ENCODE assay signal across 16 cellular contexts in the genomic region with DNA sequence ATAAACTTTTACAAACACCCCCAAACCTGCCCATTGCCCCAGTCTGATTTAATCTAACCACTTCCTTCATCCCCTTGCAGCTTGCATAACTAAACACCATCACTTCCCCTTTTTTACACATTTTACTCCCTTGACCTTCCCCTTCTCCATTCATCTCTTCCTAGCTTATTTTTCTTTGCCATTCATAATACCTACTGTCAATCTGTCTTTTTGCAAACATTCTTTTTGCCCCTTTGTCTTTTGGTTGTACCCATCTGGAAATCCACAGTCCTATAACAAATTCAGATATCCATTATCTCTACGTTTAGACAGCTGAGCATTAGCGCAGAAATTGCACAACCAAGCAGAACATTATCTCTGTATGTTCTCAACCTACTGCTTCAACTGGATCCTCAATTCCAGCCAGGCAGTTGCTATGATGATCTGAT. TPM values are rescaled to one million over a fixed set of nuclear protein-coding genes. Genes with fewer than 3 reads are reported as not detected.
DNase-seq lines count a peak whose midpoint lies in the region; ATAC-seq, FAIRE-seq and TF ChIP-seq lines count a peak whose summit lies in the region.
"Had no signal": no experiment of that assay in that cellular context is flagged by ENCODE, and none has a peak within 500 bp of the region (broad histone marks: within the 10 kb centered on the region; RNA-seq: fewer than 3 reads in every experiment).

No MANE protein-coding gene starts in this region.

- H3K4me1 Mint-ChIP-seq in naive B cell = peaks cover 28 to 35% (median 31%) of the 10 kb centered on the region in 3 donors
- H3K4me1 Mint-ChIP-seq: nephron had no signal

- H3K9ac ChIP-seq in kidney (ENCODE audit: low read length in 2 of 2) = no peak overlapping the region

- no peaks in the 10 kb centered on the region for H3K9me3 Mint-ChIP-seq in naive B cell

- H3K27me3 ChIP-seq in prostate gland (replicated peaks; ENCODE audit: insufficient read depth) = no peaks in the 10 kb centered on the region
- H3K27me3 ChIP-seq: hepatocyte, uterus had no signal

- ATAC-seq in GM18868 (IDR thresholded peaks at IDR 0.05; ENCODE audit: unreplicated experiment) = peak; percentile 95
- ATAC-seq in HG02840 (IDR thresholded peaks at IDR 0.05; ENCODE audit: low FRiP score, unreplicated experiment) = peak; percentile 54
- peak; percentile 98 to 99 for ATAC-seq in naive B cell (ENCODE audit: low read depth in 2 of 2)

- no peak overlapping the region for H3K27ac ChIP-seq in prostate gland
- no peak overlapping the region for H3K27ac ChIP-seq in kidney (ENCODE audit: low read depth in 2 of 2, low read length in 2 of 2)
- H3K27ac ChIP-seq: hepatocyte, uterus had no signal

- TF ChIP-seq POLR2A in prostate gland (IDR thresholded peaks at IDR 0.05) = no peak

- H3K4me3 Mint-ChIP-seq in naive B cell = peak overlapping the region in 7 of 8 donors; percentile 30 to 86 (median 77)
- H3K4me3 Mint-ChIP-seq: nephron; T-helper 1 cell treated with Interleukin-12 subunit alpha and Interleukin-12 subunit beta and Interleukin-4 antibody, amounts not matched to agents 30 μg/mL and 1 μg/mL, for 36 hours had no signal

- no peaks in the 10 kb centered on the region for H3K36me3 Mint-ChIP-seq in naive B cell

- FAIRE-seq in kidney (lab: Jason Lieb, UNC) = no peak

- H3K9me3 ChIP-seq in prostate gland (no peaks in the 10 kb centered on the region), kidney (ENCODE audit: control insufficient read depth in 1 of 2, low read length in 2 of 2) (no peaks in the 10 kb centered on the region)
- H3K9me3 ChIP-seq: uterus had no signal

- TF ChIP-seq CTCF in prostate gland (IDR thresholded peaks at IDR 0.05) (no peak), kidney (IDR thresholded peaks at IDR 0.05; ENCODE audit: borderline replicate concordance, extremely low read depth, insufficient read depth) (no peak)

- intact Hi-C loops in prostate gland (cut with DNase I) (no loop called here), kidney (cut with DNase I) (no loop called here)

- no peaks in the 10 kb centered on the region for H3K27me3 Mint-ChIP-seq in naive B cell

- DNase-seq in NOMO-1 (lab: John Stamatoyannopoulos, UW; ENCODE audit: unreplicated experiment in 2 of 2) (peak; percentile 80 to 96), naive B cell (peak; percentile 59), SW 1271 (lab: John Stamatoyannopoulos, UW) (no peak), prostate gland (ENCODE audit: low spot score) (no peak), kidney (no peak), RPMI8226 (no peak)
- DNase-seq: activated T-cell treated with anti-CD3 and anti-CD28 coated beads, Interleukin-2, amount 50 U/mL, for 48 hours; MG63; stimulated activated CD4-positive, alpha-beta T cell treated with anti-CD3 and anti-CD28 coated beads, Interleukin-4, amount 100 ng/mL, for 24 hours; uterus had no signal

- H3K4me3 ChIP-seq in prostate gland (no peak overlapping the region), kidney (ENCODE audit: low read length in 2 of 2) (no peak overlapping the region)
- H3K4me3 ChIP-seq: hepatocyte, MG63, uterus had no signal

- peak overlapping the region in 5 of 6 donors; percentile 0 to 75 (median 40) for H3K27ac Mint-ChIP-seq in naive B cell
- H3K27ac Mint-ChIP-seq: nephron; T-helper 1 cell treated with Interleukin-12 subunit alpha and Interleukin-12 subunit beta and Interleukin-4 antibody, amounts not matched to agents 30 μg/mL and 1 μg/mL, for 36 hours had no signal

- no peaks in the 10 kb centered on the region for H3K4me1 ChIP-seq in prostate gland (replicated peaks)
- no peaks in the 10 kb centered on the region for H3K4me1 ChIP-seq in kidney (ENCODE audit: control insufficient read depth in 1 of 2, insufficient read depth in 1 of 2, low read depth in 1 of 2, low read length in 2 of 2)
- H3K4me1 ChIP-seq: uterus had no signal

- no peaks in the 10 kb centered on the region for H3K36me3 ChIP-seq in prostate gland
- no peaks in the 10 kb centered on the region for H3K36me3 ChIP-seq in kidney (ENCODE audit: control insufficient read depth in 1 of 2, insufficient read depth in 2 of 2, low read length in 2 of 2)
- H3K36me3 ChIP-seq: MG63, uterus had no signal

- WGBS in prostate gland = 83% methylated on average over 2 of the region's 2 CpGs

RNA-seq across cellular contexts. Expression of a gene that starts 51.2 kb away (rescaled TPM):
- polyA plus RNA-seq in naive B cell (ENCODE audit: low read depth in 6 of 6) (1 to 10 TPM in 2 of 6 donors, under 1 TPM in 1, not detected in 3; 0.96 to 1.6 (median 1.1) TPM), kidney (ENCODE audit: insufficient read depth, low read depth, low replicate concordance) (3.8 TPM)
- total RNA-seq in prostate gland (1 to 10 TPM in 1 of 2 donors, not detected in 1; 3.3 TPM), kidney (1.5 TPM)
- total RNA-seq: H4 had no signal

RNA-seq across cellular contexts. Expression of a gene that starts 51.5 kb away (rescaled TPM):
- polyA plus RNA-seq in naive B cell (ENCODE audit: low read depth in 6 of 6) (10 to 100 TPM; 10.5 to 16.2 (median 12.7) TPM), kidney (ENCODE audit: insufficient read depth, low read depth, low replicate concordance) (11.6 TPM)
- total RNA-seq in prostate gland (10 to 100 TPM; 12.2 to 36.7 TPM), kidney (11.2 TPM)

Comparison
In these comparisons a context has a peak if more than half of its experiments do, and no peak if none do; other contexts are left out.
1. DNase-seq: peak in NOMO-1 (2 of 2) and naive B cell (single experiment); none in SW 1271 (0 of 2), prostate gland (single experiment), kidney (single experiment) and RPMI8226 (single experiment).
2. Peak in every context shown above with its lines, with median percentiles within 50 percentile points of each other: ATAC-seq.